Comparison of ENCODE assay signal across 27 cellular contexts in the genomic region with DNA sequence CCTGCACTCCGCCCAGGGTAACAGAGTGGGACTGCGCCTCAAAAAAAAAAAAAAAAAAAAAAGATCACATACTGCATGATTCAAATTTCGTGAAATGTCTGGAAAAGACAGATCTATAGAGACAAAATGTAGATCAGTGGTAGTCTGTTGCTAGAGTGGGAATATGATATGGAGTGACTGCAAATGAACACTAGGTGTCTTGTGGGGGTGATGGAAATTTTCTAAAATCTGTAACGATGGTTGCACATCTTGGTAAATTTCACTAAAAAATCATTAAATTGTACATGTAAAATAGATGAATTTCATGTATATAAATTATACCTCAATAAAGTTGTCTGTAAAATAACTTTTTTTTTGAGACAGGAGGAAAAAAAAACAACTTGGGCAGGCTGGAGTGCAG. TPM values are rescaled to one million over a fixed set of nuclear protein-coding genes. Genes with fewer than 3 reads are reported as not detected.
DNase-seq lines count a peak whose midpoint lies in the region; ATAC-seq and TF ChIP-seq lines count a peak whose summit lies in the region.
"Had no signal": no experiment of that assay in that cellular context is flagged by ENCODE, and none has a peak within 500 bp of the region (broad histone marks: within the 10 kb centered on the region; RNA-seq: fewer than 3 reads in every experiment).

No MANE protein-coding gene starts in this region.

- H4K20me1 ChIP-seq in SK-N-SH (ENCODE audit: insufficient read depth), result no peaks in the 10 kb centered on the region; the same call in 1 of the 2 replicates
- no peaks in the 10 kb centered on the region for H4K20me1 ChIP-seq in KMS-11 (ENCODE audit: insufficient read depth)
- H4K20me1 ChIP-seq in osteoblast (ENCODE audit: insufficient read depth, low read length), result peaks cover 6% of the 10 kb centered on the region

- H3F3A ChIP-seq in SK-N-SH (replicated peaks; ENCODE audit: insufficient read depth), result peaks cover 9% of the 10 kb centered on the region

- POLR2A ChIA-PET in SK-N-SH (lab: Yijun Ruan, JAX), result no interaction called here
- POLR2A ChIA-PET in activated CD4-positive, alpha-beta T cell treated with anti-CD3 and anti-CD28 coated beads, Interleukin-2, amount 10 ng/mL, durations not matched to agents 7 days and 5 days (lab: Charles Lee), result no interaction called here

- H3K9ac ChIP-seq in SK-N-SH, result no peak overlapping the region
- no peak overlapping the region for H3K9ac ChIP-seq in KMS-11

- DNase-seq in SK-N-SH (no peak), cardiac fibroblast (ENCODE audit: low read depth in 2 of 2) (no peak), osteoblast (ENCODE audit: insufficient read length, low spot score, missing footprints) (no peak), OCI-M1 (lab: John Stamatoyannopoulos, UW) (no peak)
- no peak for DNase-seq in activated CD4-positive, alpha-beta T cell treated with anti-CD3 and anti-CD28 coated beads, Interleukin-2, amount 10 ng/mL, durations not matched to agents 7 days and 5 days
- DNase-seq: activated CD4-positive, alpha-beta T cell treated with anti-CD3 and anti-CD28 coated beads, Interleukin-2, amount 50 U/mL, for 1 hour; cerebellar nuclear complex; DMS79 treated with DMSO at 0.1 percent for 48 hours; heart left ventricle; left cardiac atrium; NCI-H1436; NCI-H510A treated with DMSO at 0.1 percent for 48 hours; occipital lobe; retina; RPMI8226 had no signal

- H3K79me2 ChIP-seq in SK-N-SH (ENCODE audit: insufficient read depth) (peaks cover 96% of the 10 kb centered on the region), KMS-11 (ENCODE audit: insufficient read depth, low read depth) (peaks cover 37% of the 10 kb centered on the region), osteoblast (ENCODE audit: insufficient read depth, low read length) (peaks cover 98% of the 10 kb centered on the region)

- CTCF ChIA-PET in SK-N-SH (lab: Yijun Ruan, JAX), result no interaction called here
- CTCF ChIA-PET in activated CD4-positive, alpha-beta T cell treated with anti-CD3 and anti-CD28 coated beads, Interleukin-2, amount 10 ng/mL, durations not matched to agents 7 days and 5 days (lab: Charles Lee), result no interaction called here

- no peak overlapping the region for H2AFZ ChIP-seq in SK-N-SH (ENCODE audit: low read depth)
- no peak overlapping the region for H2AFZ ChIP-seq in KMS-11 (ENCODE audit: low read depth)
- H2AFZ ChIP-seq in osteoblast (ENCODE audit: low read length), result no peak overlapping the region

- peaks cover 69% of the 10 kb centered on the region for H3K36me3 Mint-ChIP-seq in activated CD4-positive, alpha-beta T cell treated with anti-CD3 and anti-CD28 coated beads, Interleukin-2, amount 10 ng/mL, durations not matched to agents 7 days and 5 days (ENCODE audit: low read depth)

- no peak overlapping the region for H3K4me3 ChIP-seq in SK-N-SH (ENCODE audit: low read depth in 2 of 2, low read length in 1 of 2)
- no peak overlapping the region for H3K4me3 ChIP-seq in KMS-11 (IDR thresholded peaks at IDR 0.05; ENCODE audit: insufficient read depth, low read depth, low read length)
- H3K4me3 ChIP-seq in cardiac fibroblast (replicated peaks in 1 of 2; ENCODE audit: low read depth in 2 of 2, low read length in 2 of 2), result no peak overlapping the region
- H3K4me3 ChIP-seq in osteoblast (ENCODE audit: insufficient read depth, low read length), result no peak overlapping the region
- H3K4me3 ChIP-seq: ascending aorta, HAP-1, heart left ventricle, SK-N-MC had no signal

- no peak overlapping the region for H3K4me2 ChIP-seq in SK-N-SH
- H3K4me2 ChIP-seq in KMS-11, result no peak overlapping the region
- no peak overlapping the region for H3K4me2 ChIP-seq in osteoblast (ENCODE audit: insufficient read depth, low read length)

- H3K36me3 ChIP-seq in SK-N-SH (replicated peaks in 1 of 2; ENCODE audit: control insufficient read depth in 1 of 2, insufficient read depth in 2 of 2, low read length in 1 of 2), result peaks cover 11 to 29% of the 10 kb centered on the region in 2 experiments
- 0 out of 2 replicates have a peak, but pooled peaks cover 3% of the 10 kb centered on the region for H3K36me3 ChIP-seq in KMS-11 (ENCODE audit: insufficient read depth)
- peaks cover 13% of the 10 kb centered on the region for H3K36me3 ChIP-seq in osteoblast (ENCODE audit: insufficient read depth, low read length)

- TF ChIP-seq CTCF in SK-N-SH (IDR thresholded peaks at IDR 0.05) (0 out of 2 replicates have a peak, but pooled peaks have one; percentile 15), KMS-11 (conservative IDR thresholded peaks at IDR 0.05; ENCODE audit: low read depth, low read length) (peak; percentile 33; the same call in 1 of the 2 replicates), cardiac fibroblast (IDR thresholded peaks at IDR 0.05; ENCODE audit: low read depth, low read length) (peak; percentile 6), osteoblast (IDR thresholded peaks at IDR 0.05; ENCODE audit: extremely low read depth, low read depth, low read length) (peak; percentile 6)

- H3K9me3 ChIP-seq in SK-N-SH, result no peaks in the 10 kb centered on the region
- H3K9me3 ChIP-seq in osteoblast (ENCODE audit: low read depth, low read length), result no peaks in the 10 kb centered on the region
- H3K9me3 ChIP-seq: ascending aorta had no signal

- ATAC-seq in SK-N-SH treated with all-trans-retinoic acid at 6 μM for 48 hours (no peak), GM18498 (IDR thresholded peaks at IDR 0.05; ENCODE audit: unreplicated experiment) (no peak)
- ATAC-seq: heart left ventricle, left cardiac atrium had no signal

- H3K4me1 ChIP-seq in SK-N-SH (ENCODE audit: control insufficient read depth in 1 of 2, insufficient read depth in 2 of 2, low read depth in 1 of 2, low read length in 1 of 2), result peaks cover 0 to 11% of the 10 kb centered on the region in 2 experiments; a peak in 3 of 4 replicates
- peaks cover 8% of the 10 kb centered on the region for H3K4me1 ChIP-seq in KMS-11 (ENCODE audit: low read depth, poor library complexity, severe bottlenecking)
- H3K4me1 ChIP-seq in osteoblast (ENCODE audit: insufficient read depth, low read length), result peaks cover 11% of the 10 kb centered on the region

- no peaks in the 10 kb centered on the region for H3K9me2 ChIP-seq in SK-N-SH

- TF ChIP-seq EP300 in SK-N-SH (IDR thresholded peaks at IDR 0.05; ENCODE audit: borderline replicate concordance in 1 of 2, low read depth in 1 of 2, low read length in 1 of 2), result no peak

- H3K4me3 Mint-ChIP-seq in activated CD4-positive, alpha-beta T cell treated with anti-CD3 and anti-CD28 coated beads, Interleukin-2, amount 10 ng/mL, durations not matched to agents 7 days and 5 days, result no peak overlapping the region
- H3K4me3 Mint-ChIP-seq: activated naive CD8-positive, alpha-beta T cell; activated T-helper 1 cell treated with anti-CD3 and anti-CD28 coated beads, Interleukin-12 subunit alpha, Interleukin-12 subunit beta, Interleukin-2, Interleukin-4 antibody, amounts not matched to agents 30 ng/mL and 10 ng/mL and 1 ng/mL, durations not matched to agents 14 hours and 24 hours and 36 hours had no signal

- peaks cover 59% of the 10 kb centered on the region for H3K4me1 Mint-ChIP-seq in activated CD4-positive, alpha-beta T cell treated with anti-CD3 and anti-CD28 coated beads, Interleukin-2, amount 10 ng/mL, durations not matched to agents 7 days and 5 days

- H3K27ac ChIP-seq in SK-N-SH (ENCODE audit: low read depth in 2 of 2, low read length in 1 of 2) (no peak overlapping the region), KMS-11 (no peak overlapping the region), osteoblast (ENCODE audit: low read depth, low read length) (no peak overlapping the region)
- H3K27ac ChIP-seq: ascending aorta, heart left ventricle, SK-N-MC, VCaP had no signal

- peaks cover 2% of the 10 kb centered on the region for H3K9me3 Mint-ChIP-seq in activated CD4-positive, alpha-beta T cell treated with anti-CD3 and anti-CD28 coated beads, Interleukin-2, amount 10 ng/mL, durations not matched to agents 7 days and 5 days
- H3K9me3 Mint-ChIP-seq: activated T-helper 1 cell treated with anti-CD3 and anti-CD28 coated beads, Interleukin-12 subunit alpha, Interleukin-12 subunit beta, Interleukin-2, Interleukin-4 antibody, amounts not matched to agents 30 ng/mL and 10 ng/mL and 1 ng/mL, durations not matched to agents 14 hours and 24 hours and 36 hours had no signal

- H3K27ac Mint-ChIP-seq in activated CD4-positive, alpha-beta T cell treated with anti-CD3 and anti-CD28 coated beads, Interleukin-2, amount 10 ng/mL, durations not matched to agents 7 days and 5 days, result no peak overlapping the region
- H3K27ac Mint-ChIP-seq: activated naive CD8-positive, alpha-beta T cell; activated T-helper 1 cell treated with anti-CD3 and anti-CD28 coated beads, Interleukin-12 subunit alpha, Interleukin-12 subunit beta, Interleukin-2, Interleukin-4 antibody, amounts not matched to agents 30 ng/mL and 10 ng/mL and 1 ng/mL, durations not matched to agents 14 hours and 24 hours and 36 hours; IgD-negative memory B cell had no signal

- TF ChIP-seq RAD21 in SK-N-SH (IDR thresholded peaks at IDR 0.05; ENCODE audit: low read length), result no peak

- H3K27me3 ChIP-seq in SK-N-SH (ENCODE audit: insufficient read depth) (no peaks in the 10 kb centered on the region), KMS-11 (ENCODE audit: insufficient read depth, low read depth) (no peaks in the 10 kb centered on the region), osteoblast (ENCODE audit: insufficient read depth, low read length) (no peaks in the 10 kb centered on the region)
- H3K27me3 ChIP-seq: ascending aorta, heart left ventricle had no signal

- 79% methylated on average over 4 of the region's 4 CpGs for WGBS in SK-N-SH (ENCODE audit: low lambda C conversion rate)

- H3K27me3 Mint-ChIP-seq in activated CD4-positive, alpha-beta T cell treated with anti-CD3 and anti-CD28 coated beads, Interleukin-2, amount 10 ng/mL, durations not matched to agents 7 days and 5 days, result no peaks in the 10 kb centered on the region
- H3K27me3 Mint-ChIP-seq: activated naive CD8-positive, alpha-beta T cell; IgD-negative memory B cell had no signal

RNA-seq across cellular contexts. Expression of gene AIDA, which starts 5.5 kb away (rescaled TPM):
- 20.8 and 31.7 TPM in 2 replicates for polyA plus RNA-seq in SK-N-SH (2012; rRNA removed)
- polyA plus RNA-seq in SK-N-SH (2012; cell fraction: cytosol; rRNA removed), result 41.1 and 45.6 TPM in 2 replicates
- 4.9 and 11.4 TPM in 2 replicates for polyA plus RNA-seq in SK-N-SH (2012; cell fraction: nucleus; rRNA removed)
- total RNA-seq in osteoblast, result 45.6 and 54.2 TPM in 2 replicates
- total RNA-seq in activated CD4-positive, alpha-beta T cell treated with anti-CD3 and anti-CD28 coated beads, Interleukin-2, amount 10 ng/mL, durations not matched to agents 7 days and 5 days, result 10 to 100 TPM; 69.7 to 81.1 TPM

RNA-seq across cellular contexts. Expression of gene BROX, which starts 5.5 kb away (rescaled TPM):
- 3.8 and 4.0 TPM in 2 replicates for polyA plus RNA-seq in SK-N-SH (2012; rRNA removed)
- polyA plus RNA-seq in SK-N-SH (2012; cell fraction: cytosol; rRNA removed), result 6.2 and 8.3 TPM in 2 replicates
- 6.5 and 6.6 TPM in 2 replicates for polyA plus RNA-seq in SK-N-SH (2012; cell fraction: nucleus; rRNA removed)
- total RNA-seq in osteoblast, result 77.4 and 79.3 TPM in 2 replicates
- 10 to 100 TPM; 55.5 to 64.1 TPM for total RNA-seq in activated CD4-positive, alpha-beta T cell treated with anti-CD3 and anti-CD28 coated beads, Interleukin-2, amount 10 ng/mL, durations not matched to agents 7 days and 5 days

RNA-seq across cellular contexts. Expression of gene FAM177B, which starts 30.2 kb away (rescaled TPM):
- not detected in 2 replicates for polyA plus RNA-seq in SK-N-SH (2012; rRNA removed)
- not detected in 2 replicates for polyA plus RNA-seq in SK-N-SH (2012; cell fraction: cytosol; rRNA removed)
- not detected in 2 replicates for polyA plus RNA-seq in SK-N-SH (2012; cell fraction: nucleus; rRNA removed)
- not detected in 2 replicates for total RNA-seq in osteoblast
- under 1 TPM in 1 of 2 experiments, not detected in 1; 0.60 TPM for total RNA-seq in activated CD4-positive, alpha-beta T cell treated with anti-CD3 and anti-CD28 coated beads, Interleukin-2, amount 10 ng/mL, durations not matched to agents 7 days and 5 days
- total RNA-seq: ascending aorta; fibroblast of villous mesenchyme; left cardiac atrium; occipital lobe; T-helper 2 cell treated with Interferon-gamma antibody and Interleukin-4, amounts not matched to agents 100 ng/mL and 5 ng/mL, for 36 hours had no signal
